In the genomic region with DNA sequence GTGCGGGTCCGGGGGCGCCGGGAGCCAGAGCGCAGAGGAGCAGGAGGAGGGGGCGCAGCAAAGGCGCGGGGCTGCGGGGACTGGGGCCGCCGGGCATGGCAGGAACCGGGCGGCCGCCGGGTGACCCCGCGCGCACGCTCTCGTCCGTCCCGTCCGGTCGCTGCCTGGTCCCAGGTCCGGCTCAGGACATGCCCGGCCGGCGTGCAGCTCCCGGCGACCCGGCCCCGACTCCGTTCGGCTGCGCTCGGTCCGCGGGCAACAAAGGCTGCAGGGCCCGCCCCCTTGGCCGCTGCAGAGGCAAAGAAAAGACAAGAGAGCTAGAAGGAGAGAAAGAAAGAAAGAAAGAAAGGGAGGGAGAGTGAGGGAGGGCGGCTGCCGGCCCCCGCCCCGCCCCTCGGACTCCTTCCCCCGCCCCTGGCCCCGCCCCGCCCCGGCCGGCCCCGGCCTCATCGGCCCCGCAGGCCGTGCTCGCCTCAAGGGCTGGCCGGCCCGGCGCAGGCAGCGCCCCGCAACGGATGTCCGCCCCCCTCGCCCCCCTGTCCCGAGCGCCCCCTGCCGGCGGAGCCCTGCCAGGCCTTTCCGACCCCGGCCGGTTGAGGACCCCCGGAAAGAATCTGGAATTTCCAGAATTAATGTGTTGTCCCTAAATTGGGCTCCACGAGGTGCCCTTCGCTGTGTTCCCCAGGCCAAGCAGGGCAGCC, we compare ENCODE assay signal across 8 cellular contexts. TPM values are rescaled to one million over a fixed set of nuclear protein-coding genes. Genes with fewer than 3 reads are reported as not detected.
DNase-seq lines count a peak whose midpoint lies in the region; ATAC-seq lines count a peak whose summit lies in the region.

A gene with protein sequence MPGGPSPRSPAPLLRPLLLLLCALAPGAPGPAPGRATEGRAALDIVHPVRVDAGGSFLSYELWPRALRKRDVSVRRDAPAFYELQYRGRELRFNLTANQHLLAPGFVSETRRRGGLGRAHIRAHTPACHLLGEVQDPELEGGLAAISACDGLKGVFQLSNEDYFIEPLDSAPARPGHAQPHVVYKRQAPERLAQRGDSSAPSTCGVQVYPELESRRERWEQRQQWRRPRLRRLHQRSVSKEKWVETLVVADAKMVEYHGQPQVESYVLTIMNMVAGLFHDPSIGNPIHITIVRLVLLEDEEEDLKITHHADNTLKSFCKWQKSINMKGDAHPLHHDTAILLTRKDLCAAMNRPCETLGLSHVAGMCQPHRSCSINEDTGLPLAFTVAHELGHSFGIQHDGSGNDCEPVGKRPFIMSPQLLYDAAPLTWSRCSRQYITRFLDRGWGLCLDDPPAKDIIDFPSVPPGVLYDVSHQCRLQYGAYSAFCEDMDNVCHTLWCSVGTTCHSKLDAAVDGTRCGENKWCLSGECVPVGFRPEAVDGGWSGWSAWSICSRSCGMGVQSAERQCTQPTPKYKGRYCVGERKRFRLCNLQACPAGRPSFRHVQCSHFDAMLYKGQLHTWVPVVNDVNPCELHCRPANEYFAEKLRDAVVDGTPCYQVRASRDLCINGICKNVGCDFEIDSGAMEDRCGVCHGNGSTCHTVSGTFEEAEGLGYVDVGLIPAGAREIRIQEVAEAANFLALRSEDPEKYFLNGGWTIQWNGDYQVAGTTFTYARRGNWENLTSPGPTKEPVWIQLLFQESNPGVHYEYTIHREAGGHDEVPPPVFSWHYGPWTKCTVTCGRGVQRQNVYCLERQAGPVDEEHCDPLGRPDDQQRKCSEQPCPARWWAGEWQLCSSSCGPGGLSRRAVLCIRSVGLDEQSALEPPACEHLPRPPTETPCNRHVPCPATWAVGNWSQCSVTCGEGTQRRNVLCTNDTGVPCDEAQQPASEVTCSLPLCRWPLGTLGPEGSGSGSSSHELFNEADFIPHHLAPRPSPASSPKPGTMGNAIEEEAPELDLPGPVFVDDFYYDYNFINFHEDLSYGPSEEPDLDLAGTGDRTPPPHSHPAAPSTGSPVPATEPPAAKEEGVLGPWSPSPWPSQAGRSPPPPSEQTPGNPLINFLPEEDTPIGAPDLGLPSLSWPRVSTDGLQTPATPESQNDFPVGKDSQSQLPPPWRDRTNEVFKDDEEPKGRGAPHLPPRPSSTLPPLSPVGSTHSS (N-terminal part only) (minus strand): TSS at position 341 of the 701 bp plus-strand sequence. CDS start 244 bp downstream, at position 97.

- no peaks in the 10 kb centered on the region for H3K36me3 ChIP-seq in aorta (ENCODE audit: control insufficient read depth in 1 of 2, insufficient read depth in 2 of 2, low read length in 1 of 2)

- peak within 1 kb of the TSS; percentile 29 to 53 for H3K27ac ChIP-seq in aorta (ENCODE audit: low read depth in 1 of 2, low read length in 2 of 2)

- H3K9me3 ChIP-seq in aorta (ENCODE audit: control insufficient read depth, low read length), result no peaks in the 10 kb centered on the region

- 0 to 1% methylated on average over 32 to 73 of the region's 73 CpGs for WGBS in aorta, 2 donors

- H3K27me3 ChIP-seq in aorta (ENCODE audit: control insufficient read depth in 1 of 2, insufficient read depth in 2 of 2, low read length in 1 of 2), result no peaks in the 10 kb centered on the region

- peak within 1 kb of the TSS; percentile 57 to 91 for H3K4me3 ChIP-seq in aorta (ENCODE audit: low read length in 2 of 2)

- DNase-seq in NCI-H524 (lab: John Stamatoyannopoulos, UW), result peak; percentile 37 to 59
- no peak for DNase-seq in NCI-H524 treated with DMSO at 0.1 percent for 48 hours (lab: John Stamatoyannopoulos, UW)
- DNase-seq in SW480 (ENCODE audit: low spot score), result peak; percentile 36
- DNase-seq in amniotic stem cell (lab: John Stamatoyannopoulos, UW), result peak; percentile 49
- peak; percentile 83 for DNase-seq in left cardiac atrium
- peak in 6 of 10 donors; percentile 22 to 90 (median 52) for DNase-seq in posterior cingulate gyrus
- peak; percentile 78 to 93 for DNase-seq in aorta

- peak; percentile 67 for ATAC-seq in HG03175 (IDR thresholded peaks at IDR 0.05; ENCODE audit: unreplicated experiment)
- ATAC-seq in left cardiac atrium, result peak; percentile 88 to 91
- ATAC-seq in aorta (ENCODE audit: low FRiP score), result peak; percentile 92

- intact Hi-C loops in left cardiac atrium (cut with DNase I), result loop anchor here in 1 of 2 donors (5.0 kb wide), 2 partner anchors 46 to 59 kb away; no protein-coding TSS in a partner anchor
- intact Hi-C loops in posterior cingulate gyrus (cut with DNase I), result loop anchor here (5.0 kb wide), 1 partner anchor 41 kb away; no protein-coding TSS in a partner anchor
- intact Hi-C loops in aorta (cut with DNase I), result loop anchor here (1.0 to 5.0 kb wide), 3 partner anchors 46 to 66 kb away; no protein-coding TSS in a partner anchor

- H3K4me1 ChIP-seq in aorta (ENCODE audit: control insufficient read depth in 1 of 2, insufficient read depth in 2 of 2, low read length in 2 of 2), result no peaks in the 10 kb centered on the region

RNA-seq across cellular contexts. Expression of the gene that starts here (rescaled TPM):
- 10 to 100 TPM; 35.8 to 45.9 TPM for total RNA-seq in left cardiac atrium
- 10 to 100 TPM; 14.7 to 23.9 TPM for total RNA-seq in aorta
- 10 to 100 TPM in 1 of 2 donors, 1 to 10 TPM in 1; 3.9 to 30.0 TPM for polyA plus RNA-seq in aorta
